In genomic region chr1:68230901-68231626, GRCh38 we compare ENCODE assay signal across 8 cellular contexts. TPM values are rescaled to one million over a fixed set of nuclear protein-coding genes. Genes with fewer than 3 reads are reported as not detected.
DNase-seq lines count a peak whose midpoint lies in the region; ATAC-seq, FAIRE-seq and TF ChIP-seq lines count a peak whose summit lies in the region.

No MANE protein-coding gene starts in this region.

- no peaks in the 10 kb centered on the region for H3K36me3 Mint-ChIP-seq in stimulated activated naive CD8-positive, alpha-beta T cell treated with anti-CD3 and anti-CD28 coated beads, Interleukin-15, Interleukin-2, amounts not matched to agents 100 ng/mL and 50 ng/mL, for 24 hours (ENCODE audit: low read depth)

- intact Hi-C loops in colonic mucosa (cut with DNase I) = loop anchor here (5.0 to 10.0 kb wide), 2 partner anchors 84 to 94 kb away; no protein-coding TSS in a partner anchor

- H3K18ac ChIP-seq in mesenchymal stem cell (ENCODE audit: low read depth in 1 of 2, low read length in 2 of 2) = peak overlapping the region; percentile 58 to 84

- H3K27ac ChIP-seq in colonic mucosa = peak overlapping the region; percentile 62
- H3K27ac ChIP-seq in mesenchymal stem cell (ENCODE audit: low read length, poor library complexity, severe bottlenecking) = peak overlapping the region; percentile 76

- FAIRE-seq in urothelium cell line (lab: Jason Lieb, UNC) = no peak

- peak overlapping the region; percentile 46 for H4K8ac ChIP-seq in mesenchymal stem cell (ENCODE audit: low read length)

- TF ChIP-seq CTCF in colonic mucosa (IDR thresholded peaks at IDR 0.05) = no peak

- peak overlapping the region; percentile 85 for H2BK5ac ChIP-seq in mesenchymal stem cell (ENCODE audit: low read depth, low read length, poor library complexity, severe bottlenecking)

- H3K4ac ChIP-seq in mesenchymal stem cell (ENCODE audit: low read depth in 1 of 2, low read length in 2 of 2) = peak overlapping the region; percentile 5 to 69

- H2BK12ac ChIP-seq in mesenchymal stem cell (ENCODE audit: low read length in 2 of 2) = peak overlapping the region in 1 of 2 experiments; percentile 90

- peaks cover 4% of the 10 kb centered on the region for H3K4me1 Mint-ChIP-seq in stimulated activated naive CD8-positive, alpha-beta T cell treated with anti-CD3 and anti-CD28 coated beads, Interleukin-15, Interleukin-2, amounts not matched to agents 100 ng/mL and 50 ng/mL, for 24 hours (ENCODE audit: low read depth)

- H3K27me3 ChIP-seq in colonic mucosa (no peaks in the 10 kb centered on the region), mesenchymal stem cell (ENCODE audit: control insufficient read depth in 1 of 2, insufficient read depth in 1 of 2, low read length in 2 of 2) (no peaks in the 10 kb centered on the region)

- H3K9me3 ChIP-seq in colonic mucosa (no peaks in the 10 kb centered on the region), mesenchymal stem cell (ENCODE audit: control insufficient read depth, low read length) (no peaks in the 10 kb centered on the region)

- peak overlapping the region; percentile 59 for H3K4me3 ChIP-seq in colonic mucosa
- H3K4me3 ChIP-seq in mesenchymal stem cell (ENCODE audit: insufficient read depth in 1 of 2, low read depth in 1 of 2, low read length in 2 of 2) = peak overlapping the region; percentile 75 to 99

- H3K36me3 ChIP-seq in colonic mucosa (no peaks in the 10 kb centered on the region), mesenchymal stem cell (ENCODE audit: control insufficient read depth in 1 of 2, insufficient read depth in 2 of 2, low read depth in 1 of 2, low read length in 2 of 2) (peaks cover 2 to 7% of the 10 kb centered on the region in 2 experiments)

- peak overlapping the region; percentile 21 for H2AK5ac ChIP-seq in mesenchymal stem cell (ENCODE audit: low read length, severe bottlenecking)

- H3K4me3 Mint-ChIP-seq in stimulated activated naive CD8-positive, alpha-beta T cell treated with anti-CD3 and anti-CD28 coated beads, Interleukin-15, Interleukin-2, amounts not matched to agents 100 ng/mL and 50 ng/mL, for 24 hours = peak overlapping the region; percentile 62

- H2AFZ ChIP-seq in mesenchymal stem cell (ENCODE audit: low read depth, low read length) = no peak overlapping the region

- peaks cover 60% of the 10 kb centered on the region for H3K27me3 Mint-ChIP-seq in stimulated activated naive CD8-positive, alpha-beta T cell treated with anti-CD3 and anti-CD28 coated beads, Interleukin-15, Interleukin-2, amounts not matched to agents 100 ng/mL and 50 ng/mL, for 24 hours

- peak overlapping the region; percentile 24 for H2BK120ac ChIP-seq in mesenchymal stem cell (ENCODE audit: low read depth, low read length)

- H3K9me3 Mint-ChIP-seq in stimulated activated naive CD8-positive, alpha-beta T cell treated with anti-CD3 and anti-CD28 coated beads, Interleukin-15, Interleukin-2, amounts not matched to agents 100 ng/mL and 50 ng/mL, for 24 hours = no peaks in the 10 kb centered on the region

- H3K4me1 ChIP-seq in colonic mucosa = no peaks in the 10 kb centered on the region
- H3K4me1 ChIP-seq in mesenchymal stem cell (ENCODE audit: control insufficient read depth, insufficient read depth, low read depth, low read length) = peaks cover 1% of the 10 kb centered on the region

- H3K9ac ChIP-seq in colonic mucosa (ENCODE audit: low read depth in 2 of 2, low read length in 2 of 2) = peak overlapping the region; percentile 74 to 97
- H3K9ac ChIP-seq in mesenchymal stem cell (ENCODE audit: low read length) = peak overlapping the region; percentile 96

- no peak overlapping the region for H4K91ac ChIP-seq in mesenchymal stem cell (ENCODE audit: low read length)

- H3K23ac ChIP-seq in mesenchymal stem cell (ENCODE audit: low read length in 2 of 2) = peak overlapping the region in 1 of 2 experiments; percentile 74

- H2BK15ac ChIP-seq in mesenchymal stem cell (ENCODE audit: low read depth, poor library complexity, severe bottlenecking) = peak overlapping the region; percentile 89

- H3K79me1 ChIP-seq in mesenchymal stem cell (replicated peaks; ENCODE audit: low read length, poor library complexity, severe bottlenecking) = no peaks in the 10 kb centered on the region

- no peak for ATAC-seq in stimulated activated naive CD8-positive, alpha-beta T cell treated with anti-CD3 and anti-CD28 coated beads, Interleukin-15, Interleukin-2, amounts not matched to agents 100 U/mL and 50 U/mL, for 24 hours
- ATAC-seq in GM18870 (IDR thresholded peaks at IDR 0.05; ENCODE audit: unreplicated experiment) (no peak), GM18868 (IDR thresholded peaks at IDR 0.05; ENCODE audit: unreplicated experiment) (no peak)

- 1% methylated on average over 57 of the region's 62 CpGs for WGBS in mesenchymal stem cell

- no peak overlapping the region for H3K27ac Mint-ChIP-seq in stimulated activated naive CD8-positive, alpha-beta T cell treated with anti-CD3 and anti-CD28 coated beads, Interleukin-15, Interleukin-2, amounts not matched to agents 100 ng/mL and 50 ng/mL, for 24 hours

- peak overlapping the region; percentile 95 for H3K4me2 ChIP-seq in mesenchymal stem cell (ENCODE audit: low read length, poor library complexity, severe bottlenecking)

- no peak for DNase-seq in stimulated activated naive CD8-positive, alpha-beta T cell treated with anti-CD3 and anti-CD28 coated beads, Interleukin-15, Interleukin-2, amounts not matched to agents 100 U/mL and 50 U/mL, for 24 hours
- DNase-seq in colonic mucosa (peak; percentile 47), mesenchymal stem cell (peak; percentile 45), urothelium cell line (ENCODE audit: low spot score) (peak; percentile 44), NCI-H774 (lab: John Stamatoyannopoulos, UW) (no peak)

- peak overlapping the region in 1 of 2 experiments; percentile 79 for H3K14ac ChIP-seq in mesenchymal stem cell (ENCODE audit: low read length in 2 of 2)

RNA-seq across cellular contexts. Expression of gene WLS, which starts 1.3 kb away (rescaled TPM):
- 100 to 1,000 TPM in 1 of 2 donors, 10 to 100 TPM in 1; 88.3 to 116 TPM for total RNA-seq in colonic mucosa
- 349 TPM for polyA plus RNA-seq in mesenchymal stem cell (2013, experiment 1 of 2)
- polyA plus RNA-seq in mesenchymal stem cell (2013, experiment 2 of 2) = 359 TPM

Comparison
In these comparisons a context has a peak if more than half of its experiments do, and no peak if none do; other contexts are left out.
1. DNase-seq: peak in colonic mucosa (single experiment), mesenchymal stem cell (single experiment) and urothelium cell line (single experiment); none in stimulated activated naive CD8-positive, alpha-beta T cell treated with anti-CD3 and anti-CD28 coated beads, Interleukin-15, Interleukin-2, amounts not matched to agents 100 U/mL and 50 U/mL, for 24 hours (single experiment) and NCI-H774 (single experiment).